Comparison of ENCODE assay signal across 8 cellular contexts in the genomic region with DNA sequence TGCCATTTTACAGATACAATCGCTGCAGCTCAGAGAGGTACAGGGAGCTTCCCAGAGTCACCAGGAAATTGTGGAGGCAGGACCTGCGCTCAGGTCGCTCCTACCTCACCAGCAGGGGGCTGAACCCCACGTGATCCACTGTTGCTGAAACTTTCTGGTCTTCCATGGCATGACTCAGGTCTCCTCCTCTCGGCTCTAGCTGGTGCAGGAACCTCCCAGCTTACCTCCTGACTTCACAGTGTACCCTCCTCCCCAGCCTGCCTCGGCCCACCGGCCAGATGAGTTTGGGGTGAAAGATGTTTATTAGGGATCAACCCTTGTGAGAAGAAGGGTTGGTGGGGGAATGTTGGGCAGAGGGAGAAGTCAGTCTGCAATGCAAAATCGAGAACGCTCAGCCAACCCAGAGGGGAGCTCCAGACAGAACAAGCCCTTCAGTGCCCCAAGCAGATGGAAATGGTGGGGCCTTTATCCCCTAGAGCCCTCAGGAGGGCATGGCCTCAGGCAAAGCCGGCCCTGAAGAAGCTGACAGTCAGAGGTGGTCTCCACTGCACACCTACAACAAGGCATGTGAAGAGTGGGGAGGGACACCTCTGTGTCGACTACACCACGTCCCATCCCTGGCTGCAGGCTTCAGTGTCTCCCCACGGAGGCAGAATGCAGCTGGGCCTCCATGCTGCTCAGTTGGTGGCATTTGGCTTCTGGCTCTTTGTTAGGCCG.
DNase-seq lines count a peak whose midpoint lies in the region; ATAC-seq and TF ChIP-seq lines count a peak whose summit lies in the region.

No MANE protein-coding gene starts in this region.

- H3K4me1 ChIP-seq in foreskin keratinocyte = no peaks in the 10 kb centered on the region

- DNase-seq in stimulated activated CD4-positive, alpha-beta T cell treated with anti-CD3 and anti-CD28 coated beads, Interleukin-15, amount 100 ng/mL, for 24 hours = peak; percentile 45
- DNase-seq in stimulated activated CD4-positive, alpha-beta T cell treated with anti-CD3 and anti-CD28 coated beads, Interleukin-4, amount 100 ng/mL, for 1 hour = no peak
- DNase-seq in NCI-H460 (ENCODE audit: extremely low read depth, low read depth) (peak; percentile 13), foreskin keratinocyte (peak in 1 of 2 donors; percentile 42), omental fat pad (ENCODE audit: low spot score) (no peak)
- no peak for DNase-seq in stimulated activated naive CD4-positive, alpha-beta T cell treated with Interleukin-2 at 50 U/mL for 16 hours (lab: John Stamatoyannopoulos, UW)

- no peaks in the 10 kb centered on the region for H3K27me3 ChIP-seq in foreskin keratinocyte

- peak; percentile 66 for TF ChIP-seq CTCF in foreskin keratinocyte (conservative IDR thresholded peaks at IDR 0.05)
- TF ChIP-seq CTCF in omental fat pad (IDR thresholded peaks at IDR 0.05) = no peak

- ATAC-seq in foreskin keratinocyte (peak; percentile 83), GM19324 (IDR thresholded peaks at IDR 0.05; ENCODE audit: low FRiP score, unreplicated experiment) (no peak), HG03520 (IDR thresholded peaks at IDR 0.05; ENCODE audit: unreplicated experiment) (no peak), omental fat pad (ENCODE audit: low FRiP score) (no peak)

- no peak overlapping the region for H3K27ac ChIP-seq in foreskin keratinocyte

Comparison
In these comparisons a context has a peak if more than half of its experiments do, and no peak if none do; other contexts are left out.
1. DNase-seq: peak in stimulated activated CD4-positive, alpha-beta T cell treated with anti-CD3 and anti-CD28 coated beads, Interleukin-15, amount 100 ng/mL, for 24 hours (single experiment) and NCI-H460 (single experiment); none in stimulated activated CD4-positive, alpha-beta T cell treated with anti-CD3 and anti-CD28 coated beads, Interleukin-4, amount 100 ng/mL, for 1 hour (single experiment), stimulated activated naive CD4-positive, alpha-beta T cell treated with Interleukin-2 at 50 U/mL for 16 hours (single experiment) and omental fat pad (single experiment).